ENCODE assay signal across 1 cellular context in the genomic region with DNA sequence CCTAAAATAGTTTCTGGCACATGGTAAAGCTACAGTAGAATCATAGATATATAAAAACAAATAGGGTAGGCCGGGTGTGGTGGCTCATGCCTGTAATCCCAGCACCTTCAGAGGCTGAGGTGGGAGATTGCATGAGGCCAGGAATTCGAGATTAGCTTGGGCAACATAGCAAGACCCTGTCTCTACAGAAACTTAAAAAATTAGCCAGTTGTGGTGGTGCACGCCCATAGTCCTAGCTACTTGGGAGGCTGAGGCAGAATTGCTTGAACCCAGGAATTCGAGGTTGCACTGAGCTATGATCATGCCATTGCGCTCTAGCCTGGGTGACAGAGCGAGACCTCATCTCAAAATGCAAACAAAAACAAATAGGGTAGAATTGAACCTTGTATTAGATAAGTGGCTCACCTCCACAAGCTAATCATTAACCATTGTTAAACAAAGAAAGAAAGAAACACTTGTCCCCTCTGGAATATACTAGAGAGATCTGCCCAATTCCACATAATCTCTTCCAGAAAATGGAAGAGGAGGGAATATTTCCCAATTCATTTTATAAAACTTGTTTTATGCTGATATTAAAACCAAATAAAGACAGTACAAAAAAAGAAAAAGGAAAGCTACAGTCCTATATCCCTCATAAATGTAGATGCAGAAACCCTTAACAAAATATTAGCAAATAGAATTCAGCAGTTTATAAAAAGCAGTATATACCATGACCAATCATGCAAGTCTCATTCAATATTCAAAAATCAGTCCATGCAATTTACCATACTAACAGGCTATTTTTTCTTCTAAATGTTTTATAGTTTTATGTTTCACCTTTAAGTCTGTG.
A peak's percentile ranks its signal among the peaks of the same experiment; 100 is the strongest.
TF ChIP-seq lines count a peak whose summit lies in the region.

No MANE protein-coding gene starts in this region.

TF ChIP-seq in HepG2, 621 proteins besides CTCF, POLR2A, EP300 and RAD21 (continued from another document and continues in another):
- TF ChIP-seq, protein P1, sequence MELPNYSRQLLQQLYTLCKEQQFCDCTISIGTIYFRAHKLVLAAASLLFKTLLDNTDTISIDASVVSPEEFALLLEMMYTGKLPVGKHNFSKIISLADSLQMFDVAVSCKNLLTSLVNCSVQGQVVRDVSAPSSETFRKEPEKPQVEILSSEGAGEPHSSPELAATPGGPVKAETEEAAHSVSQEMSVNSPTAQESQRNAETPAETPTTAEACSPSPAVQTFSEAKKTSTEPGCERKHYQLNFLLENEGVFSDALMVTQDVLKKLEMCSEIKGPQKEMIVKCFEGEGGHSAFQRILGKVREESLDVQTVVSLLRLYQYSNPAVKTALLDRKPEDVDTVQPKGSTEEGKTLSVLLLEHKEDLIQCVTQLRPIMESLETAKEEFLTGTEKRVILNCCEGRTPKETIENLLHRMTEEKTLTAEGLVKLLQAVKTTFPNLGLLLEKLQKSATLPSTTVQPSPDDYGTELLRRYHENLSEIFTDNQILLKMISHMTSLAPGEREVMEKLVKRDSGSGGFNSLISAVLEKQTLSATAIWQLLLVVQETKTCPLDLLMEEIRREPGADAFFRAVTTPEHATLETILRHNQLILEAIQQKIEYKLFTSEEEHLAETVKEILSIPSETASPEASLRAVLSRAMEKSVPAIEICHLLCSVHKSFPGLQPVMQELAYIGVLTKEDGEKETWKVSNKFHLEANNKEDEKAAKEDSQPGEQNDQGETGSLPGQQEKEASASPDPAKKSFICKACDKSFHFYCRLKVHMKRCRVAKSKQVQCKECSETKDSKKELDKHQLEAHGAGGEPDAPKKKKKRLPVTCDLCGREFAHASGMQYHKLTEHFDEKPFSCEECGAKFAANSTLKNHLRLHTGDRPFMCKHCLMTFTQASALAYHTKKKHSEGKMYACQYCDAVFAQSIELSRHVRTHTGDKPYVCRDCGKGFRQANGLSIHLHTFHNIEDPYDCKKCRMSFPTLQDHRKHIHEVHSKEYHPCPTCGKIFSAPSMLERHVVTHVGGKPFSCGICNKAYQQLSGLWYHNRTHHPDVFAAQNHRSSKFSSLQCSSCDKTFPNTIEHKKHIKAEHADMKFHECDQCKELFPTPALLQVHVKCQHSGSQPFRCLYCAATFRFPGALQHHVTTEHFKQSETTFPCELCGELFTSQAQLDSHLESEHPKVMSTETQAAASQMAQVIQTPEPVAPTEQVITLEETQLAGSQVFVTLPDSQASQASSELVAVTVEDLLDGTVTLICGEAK (IDR thresholded peaks at IDR 0.05), result no peak
- TF ChIP-seq, protein P1 (CRISPR knock-in tag; IDR thresholded peaks at IDR 0.05), result peak; percentile 67; the same call in 1 of the 2 replicates
- TF ChIP-seq SCMH1 (CRISPR knock-in tag; IDR thresholded peaks at IDR 0.05; ENCODE audit: borderline replicate concordance) (no peak), ZNF329 (CRISPR knock-in tag; IDR thresholded peaks at IDR 0.05; ENCODE audit: low read depth) (no peak), ZSCAN20 (CRISPR knock-in tag; IDR thresholded peaks at IDR 0.05; ENCODE audit: borderline replicate concordance) (no peak), ZNF558 (CRISPR knock-in tag; IDR thresholded peaks at IDR 0.05; ENCODE audit: borderline replicate concordance) (no peak), PHF5A (CRISPR knock-in tag; IDR thresholded peaks at IDR 0.05; ENCODE audit: low read depth, unreplicated experiment) (peak; percentile 58), SIN3A (IDR thresholded peaks at IDR 0.05; ENCODE audit: borderline replicate concordance, low read depth, low read length) (0 out of 2 replicates have a peak, but pooled peaks have one; percentile 28), MBNL3 (CRISPR knock-in tag; conservative IDR thresholded peaks at IDR 0.05) (no peak), ZSCAN21 (CRISPR knock-in tag; IDR thresholded peaks at IDR 0.05; ENCODE audit: borderline replicate concordance) (no peak), ZNF263 (CRISPR knock-in tag; IDR thresholded peaks at IDR 0.05) (peak; percentile 35; the same call in 1 of the 2 replicates), ZNF225 (CRISPR knock-in tag; IDR thresholded peaks at IDR 0.05) (no peak; the same call in 1 of the 2 replicates), IKZF4 (CRISPR knock-in tag; IDR thresholded peaks at IDR 0.05; ENCODE audit: borderline replicate concordance, low read depth, not compliant biosample characterization) (no peak), ZKSCAN1 (IDR thresholded peaks at IDR 0.05; ENCODE audit: low read length) (no peak), NFKB2 (CRISPR knock-in tag; IDR thresholded peaks at IDR 0.05; ENCODE audit: borderline replicate concordance) (no peak), KLF12 (CRISPR knock-in tag; IDR thresholded peaks at IDR 0.05; ENCODE audit: borderline replicate concordance) (no peak; the same call in 1 of the 2 replicates), ATRX (CRISPR knock-in tag; IDR thresholded peaks at IDR 0.05; ENCODE audit: borderline replicate concordance) (no peak), HNRNPL (IDR thresholded peaks at IDR 0.05; ENCODE audit: low read depth, low read length) (no peak), GFI1 (CRISPR knock-in tag; IDR thresholded peaks at IDR 0.05; ENCODE audit: borderline replicate concordance) (peak; percentile 88), TBP (CRISPR knock-in tag; IDR thresholded peaks at IDR 0.05) (no peak), MIXL1 (CRISPR knock-in tag; IDR thresholded peaks at IDR 0.05) (peak; percentile 99), XRCC5 (optimal IDR thresholded peaks at IDR 0.05; ENCODE audit: low read length) (peak; percentile 62), HOXA7 (CRISPR knock-in tag; IDR thresholded peaks at IDR 0.05) (no peak), ZBTB7B (CRISPR knock-in tag; IDR thresholded peaks at IDR 0.05) (peak; percentile 79), ZSCAN22 (CRISPR knock-in tag; IDR thresholded peaks at IDR 0.05) (no peak), NCOA5 (CRISPR knock-in tag; IDR thresholded peaks at IDR 0.05) (no peak), ZNF333 (CRISPR knock-in tag; IDR thresholded peaks at IDR 0.05; ENCODE audit: borderline replicate concordance) (no peak), ZNF550 (CRISPR knock-in tag; IDR thresholded peaks at IDR 0.05; ENCODE audit: borderline replicate concordance) (no peak), SATB2 (CRISPR knock-in tag; IDR thresholded peaks at IDR 0.05) (peak; percentile 79; the same call in 1 of the 2 replicates)
- TF ChIP-seq, protein P2, sequence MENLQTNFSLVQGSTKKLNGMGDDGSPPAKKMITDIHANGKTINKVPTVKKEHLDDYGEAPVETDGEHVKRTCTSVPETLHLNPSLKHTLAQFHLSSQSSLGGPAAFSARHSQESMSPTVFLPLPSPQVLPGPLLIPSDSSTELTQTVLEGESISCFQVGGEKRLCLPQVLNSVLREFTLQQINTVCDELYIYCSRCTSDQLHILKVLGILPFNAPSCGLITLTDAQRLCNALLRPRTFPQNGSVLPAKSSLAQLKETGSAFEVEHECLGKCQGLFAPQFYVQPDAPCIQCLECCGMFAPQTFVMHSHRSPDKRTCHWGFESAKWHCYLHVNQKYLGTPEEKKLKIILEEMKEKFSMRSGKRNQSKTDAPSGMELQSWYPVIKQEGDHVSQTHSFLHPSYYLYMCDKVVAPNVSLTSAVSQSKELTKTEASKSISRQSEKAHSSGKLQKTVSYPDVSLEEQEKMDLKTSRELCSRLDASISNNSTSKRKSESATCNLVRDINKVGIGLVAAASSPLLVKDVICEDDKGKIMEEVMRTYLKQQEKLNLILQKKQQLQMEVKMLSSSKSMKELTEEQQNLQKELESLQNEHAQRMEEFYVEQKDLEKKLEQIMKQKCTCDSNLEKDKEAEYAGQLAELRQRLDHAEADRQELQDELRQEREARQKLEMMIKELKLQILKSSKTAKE (CRISPR knock-in tag; IDR thresholded peaks at IDR 0.05; ENCODE audit: borderline replicate concordance), result no peak
- TF ChIP-seq, protein P3, sequence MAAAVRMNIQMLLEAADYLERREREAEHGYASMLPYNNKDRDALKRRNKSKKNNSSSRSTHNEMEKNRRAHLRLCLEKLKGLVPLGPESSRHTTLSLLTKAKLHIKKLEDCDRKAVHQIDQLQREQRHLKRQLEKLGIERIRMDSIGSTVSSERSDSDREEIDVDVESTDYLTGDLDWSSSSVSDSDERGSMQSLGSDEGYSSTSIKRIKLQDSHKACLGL (CRISPR knock-in tag; IDR thresholded peaks at IDR 0.05), result no peak
- TF ChIP-seq, protein P4, sequence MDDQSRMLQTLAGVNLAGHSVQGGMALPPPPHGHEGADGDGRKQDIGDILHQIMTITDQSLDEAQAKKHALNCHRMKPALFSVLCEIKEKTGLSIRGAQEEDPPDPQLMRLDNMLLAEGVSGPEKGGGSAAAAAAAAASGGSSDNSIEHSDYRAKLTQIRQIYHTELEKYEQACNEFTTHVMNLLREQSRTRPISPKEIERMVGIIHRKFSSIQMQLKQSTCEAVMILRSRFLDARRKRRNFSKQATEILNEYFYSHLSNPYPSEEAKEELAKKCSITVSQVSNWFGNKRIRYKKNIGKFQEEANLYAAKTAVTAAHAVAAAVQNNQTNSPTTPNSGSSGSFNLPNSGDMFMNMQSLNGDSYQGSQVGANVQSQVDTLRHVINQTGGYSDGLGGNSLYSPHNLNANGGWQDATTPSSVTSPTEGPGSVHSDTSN (CRISPR knock-in tag; IDR thresholded peaks at IDR 0.05; ENCODE audit: borderline replicate concordance), result 0 out of 2 replicates have a peak, but pooled peaks have one; percentile 81
- TF ChIP-seq, protein P5, sequence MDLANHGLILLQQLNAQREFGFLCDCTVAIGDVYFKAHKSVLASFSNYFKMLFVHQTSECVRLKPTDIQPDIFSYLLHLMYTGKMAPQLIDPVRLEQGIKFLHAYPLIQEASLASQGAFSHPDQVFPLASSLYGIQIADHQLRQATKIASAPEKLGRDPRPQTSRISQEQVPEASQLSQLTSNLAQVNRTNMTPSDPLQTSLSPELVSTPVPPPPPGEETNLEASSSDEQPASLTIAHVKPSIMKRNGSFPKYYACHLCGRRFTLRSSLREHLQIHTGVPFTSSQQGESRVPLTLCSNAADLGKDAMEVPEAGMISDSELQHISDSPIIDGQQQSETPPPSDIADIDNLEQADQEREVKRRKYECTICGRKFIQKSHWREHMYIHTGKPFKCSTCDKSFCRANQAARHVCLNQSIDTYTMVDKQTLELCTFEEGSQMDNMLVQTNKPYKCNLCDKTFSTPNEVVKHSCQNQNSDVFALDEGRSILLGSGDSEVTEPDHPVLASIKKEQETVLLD (CRISPR knock-in tag; IDR thresholded peaks at IDR 0.05; ENCODE audit: low read depth), result no peak
